ENCODE assay signal across 2 cellular contexts in genomic region chr19:14541979-14542378, GRCh38.
A peak's percentile ranks its signal among the peaks of the same experiment; 100 is the strongest.
TF ChIP-seq lines count a peak whose summit lies in the region.

No MANE protein-coding gene starts in this region.

TF ChIP-seq in HEK293, 187 proteins besides CTCF, POLR2A, EP300 and RAD21:
- peak; percentile 90 for TF ChIP-seq ZNF121 (tag by site-specific recombination; IDR thresholded peaks at IDR 0.05)

TF ChIP-seq in HepG2, 621 proteins besides CTCF, POLR2A, EP300 and RAD21:
- peak; percentile 79 for TF ChIP-seq ZNF121 (CRISPR knock-in tag; IDR thresholded peaks at IDR 0.05)
TF ChIP-seq in HepG2: peak in this region for 1; not testable (repeated sequence) for 620.
